Comparison of ENCODE assay signal across 15 cellular contexts in genomic region chr21:15222711-15223110, GRCh38.
DNase-seq lines count a peak whose midpoint lies in the region; ATAC-seq and TF ChIP-seq lines count a peak whose summit lies in the region.
"Had no signal": no experiment of that assay in that cellular context is flagged by ENCODE, and none has a peak within 500 bp of the region (broad histone marks: within the 10 kb centered on the region; RNA-seq: fewer than 3 reads in every experiment).

No MANE protein-coding gene starts in this region.

- no peak overlapping the region for H3K4me3 Mint-ChIP-seq in activated naive CD4-positive, alpha-beta T cell treated with anti-CD3 and anti-CD28 coated beads for 36 hours
- no peak overlapping the region for H3K4me3 Mint-ChIP-seq in activated naive CD4-positive, alpha-beta T cell treated with anti-CD3 and anti-CD28 coated beads, Interleukin-2, amount 10 ng/mL, durations not matched to agents 7 days and 5 days
- H3K4me3 Mint-ChIP-seq in stimulated activated memory B cell treated with anti-CD40 and anti-IgM and Interleukin-4, amounts not matched to agents 10 μg/mL and 1 μg/mL and 100 μg/mL, for 72 hours: no peak overlapping the region
- H3K4me3 Mint-ChIP-seq: activated naive CD4-positive, alpha-beta T cell treated with anti-CD3 and anti-CD28 coated beads, Interleukin-2, amount 50 U/mL, for 24 hours had no signal

- H3K9me2 ChIP-seq in PC-9 (ENCODE audit: insufficient read depth): no peaks in the 10 kb centered on the region

- POLR2A ChIA-PET in PC-9 (lab: Charles Lee; ENCODE audit: unreplicated experiment): no interaction called here

- CTCF ChIA-PET in activated naive CD4-positive, alpha-beta T cell treated with anti-CD3 and anti-CD28 coated beads for 36 hours (lab: Charles Lee): interaction anchor here (0.7 to 1.4 kb wide), 3 partner anchors 102 to 260 kb away, joined by 3 to 4 read pairs (median 3); no protein-coding TSS in a partner anchor
- CTCF ChIA-PET in activated naive CD4-positive, alpha-beta T cell treated with anti-CD3 and anti-CD28 coated beads, Interleukin-2, amount 10 ng/mL, durations not matched to agents 7 days and 5 days (lab: Charles Lee): no interaction called here
- CTCF ChIA-PET in PC-9 (lab: Charles Lee): no interaction called here

- BruUV-seq in PC-9 (replicated peaks; lab: Mats Ljungman, UMichigan): no TSS peak

- TF ChIP-seq CTCF in PC-9 (conservative IDR thresholded peaks at IDR 0.05): no peak

- peak overlapping the region; percentile 61 for H3K27ac ChIP-seq in PC-9
- H3K27ac ChIP-seq: Peyer's patch had no signal

- H3K4me1 Mint-ChIP-seq in activated naive CD4-positive, alpha-beta T cell treated with anti-CD3 and anti-CD28 coated beads for 36 hours (ENCODE audit: low read depth): peaks cover 29% of the 10 kb centered on the region
- H3K4me1 Mint-ChIP-seq in activated naive CD4-positive, alpha-beta T cell treated with anti-CD3 and anti-CD28 coated beads, Interleukin-2, amount 10 ng/mL, durations not matched to agents 7 days and 5 days: no peaks in the 10 kb centered on the region
- peaks cover 24% of the 10 kb centered on the region for H3K4me1 Mint-ChIP-seq in stimulated activated memory B cell treated with anti-CD40 and anti-IgM and Interleukin-4, amounts not matched to agents 10 μg/mL and 1 μg/mL and 100 μg/mL, for 72 hours
- H3K4me1 Mint-ChIP-seq: activated naive CD4-positive, alpha-beta T cell treated with anti-CD3 and anti-CD28 coated beads, Interleukin-2, amount 50 U/mL, for 24 hours had no signal

- H3K36me3 Mint-ChIP-seq in activated naive CD4-positive, alpha-beta T cell treated with anti-CD3 and anti-CD28 coated beads for 36 hours (ENCODE audit: low read depth): no peaks in the 10 kb centered on the region
- no peaks in the 10 kb centered on the region for H3K36me3 Mint-ChIP-seq in activated naive CD4-positive, alpha-beta T cell treated with anti-CD3 and anti-CD28 coated beads, Interleukin-2, amount 10 ng/mL, durations not matched to agents 7 days and 5 days
- H3K36me3 Mint-ChIP-seq in stimulated activated memory B cell treated with anti-CD40 and anti-IgM and Interleukin-4, amounts not matched to agents 10 μg/mL and 1 μg/mL and 100 μg/mL, for 72 hours: no peaks in the 10 kb centered on the region
- H3K36me3 Mint-ChIP-seq: activated naive CD4-positive, alpha-beta T cell treated with anti-CD3 and anti-CD28 coated beads, Interleukin-2, amount 50 U/mL, for 24 hours had no signal

- peaks cover 44% of the 10 kb centered on the region for H3K4me1 ChIP-seq in PC-9 (replicated peaks; ENCODE audit: insufficient read depth)
- H3K4me1 ChIP-seq: Peyer's patch had no signal

- no peaks in the 10 kb centered on the region for H3K36me3 ChIP-seq in PC-9 (ENCODE audit: low read depth)
- H3K36me3 ChIP-seq: Peyer's patch had no signal

- H3K4me3 ChIP-seq in PC-9: no peak overlapping the region
- H3K4me3 ChIP-seq: mucosa of descending colon, Peyer's patch had no signal

- peak overlapping the region; percentile 30 for H3K27ac Mint-ChIP-seq in activated naive CD4-positive, alpha-beta T cell treated with anti-CD3 and anti-CD28 coated beads for 36 hours
- H3K27ac Mint-ChIP-seq in activated naive CD4-positive, alpha-beta T cell treated with anti-CD3 and anti-CD28 coated beads, Interleukin-2, amount 10 ng/mL, durations not matched to agents 7 days and 5 days: no peak overlapping the region
- no peak overlapping the region for H3K27ac Mint-ChIP-seq in stimulated activated memory B cell treated with anti-CD40 and anti-IgM and Interleukin-4, amounts not matched to agents 10 μg/mL and 1 μg/mL and 100 μg/mL, for 72 hours
- H3K27ac Mint-ChIP-seq: activated naive CD4-positive, alpha-beta T cell treated with anti-CD3 and anti-CD28 coated beads, Interleukin-2, amount 50 U/mL, for 24 hours had no signal

- peak; percentile 8 for DNase-seq in activated naive CD4-positive, alpha-beta T cell treated with anti-CD3 and anti-CD28 coated beads for 36 hours
- no peak for DNase-seq in activated naive CD4-positive, alpha-beta T cell treated with anti-CD3 and anti-CD28 coated beads, Interleukin-2, amount 10 ng/mL, durations not matched to agents 7 days and 5 days
- DNase-seq in PC-9 (no peak), fibroblast of peridontal ligament (ENCODE audit: extremely low read depth) (peak; percentile 14), NCI-H2196 (lab: John Stamatoyannopoulos, UW; ENCODE audit: unreplicated experiment) (no peak), DMS 273 treated with DMSO at 0.1 percent for 48 hours (lab: John Stamatoyannopoulos, UW) (no peak), OCI-M2 (lab: John Stamatoyannopoulos, UW; ENCODE audit: unreplicated experiment) (no peak)
- DNase-seq: cerebellar nuclear complex, MM.1S, mucosa of descending colon, NCI-H2227 treated with DMSO at 0.1 percent for 48 hours, Peyer's patch, T1000 had no signal

- peak overlapping the region; percentile 32; the same call in 1 of the 2 replicates for H3K4me2 ChIP-seq in PC-9

- no peaks in the 10 kb centered on the region for H3K79me2 ChIP-seq in PC-9 (ENCODE audit: low read depth)

- no peaks in the 10 kb centered on the region for H4K20me1 ChIP-seq in PC-9 (ENCODE audit: insufficient read depth)

- no peaks in the 10 kb centered on the region for H3K27me3 ChIP-seq in PC-9 (ENCODE audit: insufficient read depth, low read depth)
- H3K27me3 ChIP-seq: Peyer's patch had no signal

- H3K9me3 Mint-ChIP-seq in activated naive CD4-positive, alpha-beta T cell treated with anti-CD3 and anti-CD28 coated beads for 36 hours: no peaks in the 10 kb centered on the region
- H3K9me3 Mint-ChIP-seq in activated naive CD4-positive, alpha-beta T cell treated with anti-CD3 and anti-CD28 coated beads, Interleukin-2, amount 10 ng/mL, durations not matched to agents 7 days and 5 days: no peaks in the 10 kb centered on the region
- no peaks in the 10 kb centered on the region for H3K9me3 Mint-ChIP-seq in stimulated activated memory B cell treated with anti-CD40 and anti-IgM and Interleukin-4, amounts not matched to agents 10 μg/mL and 1 μg/mL and 100 μg/mL, for 72 hours
- H3K9me3 Mint-ChIP-seq: activated naive CD4-positive, alpha-beta T cell treated with anti-CD3 and anti-CD28 coated beads, Interleukin-2, amount 50 U/mL, for 24 hours had no signal

- H3K9me3 ChIP-seq in PC-9 (ENCODE audit: insufficient read depth, low read depth): peaks cover 14% of the 10 kb centered on the region
- H3K9me3 ChIP-seq: mucosa of descending colon, Peyer's patch had no signal

- ATAC-seq in stimulated activated memory B cell treated with anti-CD40 and anti-IgM and Interleukin-4, amounts not matched to agents 10 μg/mL and 1 μg/mL and 100 μg/mL, for 72 hours: peak; percentile 52

- peaks cover 4% of the 10 kb centered on the region for H3K27me3 Mint-ChIP-seq in activated naive CD4-positive, alpha-beta T cell treated with anti-CD3 and anti-CD28 coated beads for 36 hours (ENCODE audit: low read depth)
- no peaks in the 10 kb centered on the region for H3K27me3 Mint-ChIP-seq in activated naive CD4-positive, alpha-beta T cell treated with anti-CD3 and anti-CD28 coated beads, Interleukin-2, amount 10 ng/mL, durations not matched to agents 7 days and 5 days
- H3K27me3 Mint-ChIP-seq in stimulated activated memory B cell treated with anti-CD40 and anti-IgM and Interleukin-4, amounts not matched to agents 10 μg/mL and 1 μg/mL and 100 μg/mL, for 72 hours: peaks cover 14% of the 10 kb centered on the region
- H3K27me3 Mint-ChIP-seq: activated naive CD4-positive, alpha-beta T cell treated with anti-CD3 and anti-CD28 coated beads, Interleukin-2, amount 50 U/mL, for 24 hours had no signal

- H2AFZ ChIP-seq in PC-9: no peak overlapping the region

- H3F3A ChIP-seq in PC-9 (ENCODE audit: insufficient read depth, low read depth): peaks cover 24% of the 10 kb centered on the region

- intact Hi-C loops in activated naive CD4-positive, alpha-beta T cell treated with anti-CD3 and anti-CD28 coated beads for 36 hours (cut with micrococcal nuclease): loop anchor here (1.0 to 5.0 kb wide), 8 partner anchors 156 to 680 kb away; no protein-coding TSS in a partner anchor
- intact Hi-C loops in PC-9 (cut with micrococcal nuclease; ENCODE audit: unreplicated experiment): no loop called here

Comparison
In these comparisons a context has a peak if more than half of its experiments do, and no peak if none do; other contexts are left out.
1. DNase-seq: peak in activated naive CD4-positive, alpha-beta T cell treated with anti-CD3 and anti-CD28 coated beads for 36 hours (single experiment) and fibroblast of peridontal ligament (single experiment); none in activated naive CD4-positive, alpha-beta T cell treated with anti-CD3 and anti-CD28 coated beads, Interleukin-2, amount 10 ng/mL, durations not matched to agents 7 days and 5 days (single experiment), PC-9 (0 of 2), NCI-H2196 (single experiment), DMS 273 treated with DMSO at 0.1 percent for 48 hours (single experiment) and OCI-M2 (single experiment).